In genomic region chr5:62259699-62260220, GRCh38 we compare ENCODE assay signal across 24 cellular contexts. TPM values are rescaled to one million over a fixed set of nuclear protein-coding genes. Genes with fewer than 3 reads are reported as not detected.
DNase-seq lines count a peak whose midpoint lies in the region; ATAC-seq and TF ChIP-seq lines count a peak whose summit lies in the region.
"Had no signal": no experiment of that assay in that cellular context is flagged by ENCODE, and none has a peak within 500 bp of the region (broad histone marks: within the 10 kb centered on the region; RNA-seq: fewer than 3 reads in every experiment).

No MANE protein-coding gene starts in this region.

- no peak overlapping the region for H3K23ac ChIP-seq in neuronal stem cell (ENCODE audit: low read depth, low read length, poor library complexity)

- POLR2A ChIA-PET in HEK293 (lab: Yijun Ruan, JAX), result no interaction called here
- POLR2A ChIA-PET in T-cell (lab: Charles Lee), result interaction anchor here in 1 of 2 donors (0.5 kb wide), 1 partner anchor 80 kb away, joined by 5 read pairs; no protein-coding TSS in a partner anchor

- no peak overlapping the region for H3K14ac ChIP-seq in neuronal stem cell (ENCODE audit: low read length)

- TF ChIP-seq CTCF in HEK293 (tag by site-specific recombination; IDR thresholded peaks at IDR 0.05) (no peak), left lung (IDR thresholded peaks at IDR 0.05) (no peak)

- H3K4me1 Mint-ChIP-seq in activated T-helper 17 cell treated with anti-CD3 and anti-CD28 coated beads, Interleukin-2, amount 50 U/mL, for 72 hours, result peaks cover 44% of the 10 kb centered on the region
- H3K4me1 Mint-ChIP-seq in T-cell, result peaks cover 60 to 66% (median 62%) of the 10 kb centered on the region in 3 donors

- H3K27me3 Mint-ChIP-seq in activated T-helper 17 cell treated with anti-CD3 and anti-CD28 coated beads, Interleukin-2, amount 50 U/mL, for 72 hours, result peaks cover 3% of the 10 kb centered on the region
- H3K27me3 Mint-ChIP-seq in T-cell, result no peaks in the 10 kb centered on the region

- no peaks in the 10 kb centered on the region for H3K36me3 ChIP-seq in BLaER1
- H3K36me3 ChIP-seq in HEK293 (ENCODE audit: control insufficient read depth in 2 of 2, insufficient read depth in 1 of 2, low read length in 2 of 2), result no peaks in the 10 kb centered on the region
- H3K36me3 ChIP-seq in left lung, result no peaks in the 10 kb centered on the region
- no peaks in the 10 kb centered on the region for H3K36me3 ChIP-seq in neuronal stem cell (replicated peaks in 1 of 2; ENCODE audit: control insufficient read depth in 2 of 2, insufficient read depth in 2 of 2, low read length in 2 of 2)
- H3K36me3 ChIP-seq: left ventricle myocardium inferior, thyroid gland had no signal

- H3K27ac ChIP-seq in BLaER1, result peak overlapping the region; percentile 86; the same call in 1 of the 2 replicates
- no peak overlapping the region for H3K27ac ChIP-seq in HEK293 (ENCODE audit: extremely low read depth, low read depth, low read length)
- H3K27ac ChIP-seq in left lung, result no peak overlapping the region
- H3K27ac ChIP-seq in neuronal stem cell (replicated peaks; ENCODE audit: low read length), result no peak overlapping the region
- H3K27ac ChIP-seq: foreskin keratinocyte, left ventricle myocardium inferior, thyroid gland, VCaP had no signal

- H2AFZ ChIP-seq in neuronal stem cell (ENCODE audit: low read length), result no peak overlapping the region

- peak overlapping the region; percentile 59 for H3K4me2 ChIP-seq in BLaER1
- H3K4me2 ChIP-seq in neuronal stem cell (ENCODE audit: insufficient read depth, low read length, poor library complexity, severe bottlenecking), result no peak overlapping the region
- H3K4me2 ChIP-seq: smooth muscle cell had no signal

- no peaks in the 10 kb centered on the region for H3K27me3 ChIP-seq in BLaER1
- H3K27me3 ChIP-seq in left lung, result no peaks in the 10 kb centered on the region
- no peaks in the 10 kb centered on the region for H3K27me3 ChIP-seq in neuronal stem cell (ENCODE audit: control insufficient read depth in 3 of 3, insufficient read depth in 3 of 3, low read depth in 1 of 3, low read length in 3 of 3)
- H3K27me3 ChIP-seq: thyroid gland had no signal

- no peak overlapping the region for H2BK15ac ChIP-seq in neuronal stem cell (ENCODE audit: low read length)

- no peaks in the 10 kb centered on the region for H3K36me3 Mint-ChIP-seq in activated T-helper 17 cell treated with anti-CD3 and anti-CD28 coated beads, Interleukin-2, amount 50 U/mL, for 72 hours (ENCODE audit: low read depth)
- no peaks in the 10 kb centered on the region for H3K36me3 Mint-ChIP-seq in T-cell

- no peak overlapping the region for H2BK12ac ChIP-seq in neuronal stem cell (ENCODE audit: low read length)

- CTCF ChIA-PET in HEK293 (lab: Yijun Ruan, JAX) (interaction anchor here (1.3 kb wide), 1 partner anchor 32 kb away, joined by 3 read pairs; no protein-coding TSS in a partner anchor), T-cell (lab: Charles Lee) (interaction anchor here in 1 of 2 donors (0.6 to 0.7 kb wide), 2 partner anchors 75 to 184 kb away, joined by 3 read pairs; no protein-coding TSS in a partner anchor)

- H3K18ac ChIP-seq in neuronal stem cell (ENCODE audit: low read length), result no peak overlapping the region

- H4K91ac ChIP-seq in neuronal stem cell (ENCODE audit: low read depth, low read length, poor library complexity), result no peak overlapping the region

- H3K79me1 ChIP-seq in neuronal stem cell (ENCODE audit: low read depth, low read length), result no peaks in the 10 kb centered on the region

- H3K9me3 Mint-ChIP-seq in activated T-helper 17 cell treated with anti-CD3 and anti-CD28 coated beads, Interleukin-2, amount 50 U/mL, for 72 hours, result peaks cover 11% of the 10 kb centered on the region
- peaks cover 0 to 4% (median 0%) of the 10 kb centered on the region in 3 donors for H3K9me3 Mint-ChIP-seq in T-cell

- no peak overlapping the region for H3K27ac Mint-ChIP-seq in activated T-helper 17 cell treated with anti-CD3 and anti-CD28 coated beads, Interleukin-2, amount 50 U/mL, for 72 hours
- no peak overlapping the region for H3K27ac Mint-ChIP-seq in T-cell

- H3K9me3 ChIP-seq in BLaER1 (no peaks in the 10 kb centered on the region), HEK293 (ENCODE audit: control insufficient read depth, insufficient read depth, low read depth, low read length) (no peaks in the 10 kb centered on the region), left lung (no peaks in the 10 kb centered on the region), neuronal stem cell (replicated peaks in 1 of 2; ENCODE audit: control insufficient read depth in 2 of 2, insufficient read depth in 1 of 2, low read depth in 1 of 2, low read length in 2 of 2) (no peaks in the 10 kb centered on the region)
- H3K9me3 ChIP-seq: left ventricle myocardium inferior, thyroid gland had no signal

- H3K4ac ChIP-seq in neuronal stem cell (ENCODE audit: low read length), result no peak overlapping the region

- H3K4me3 ChIP-seq in BLaER1 (no peak overlapping the region), HEK293 (ENCODE audit: low read depth, low read length) (no peak overlapping the region), left lung (no peak overlapping the region), neuronal stem cell (ENCODE audit: low read length in 2 of 2) (no peak overlapping the region)
- H3K4me3 ChIP-seq: left ventricle myocardium inferior, smooth muscle cell, thyroid gland had no signal

- H3K4me3 Mint-ChIP-seq in activated T-helper 17 cell treated with anti-CD3 and anti-CD28 coated beads, Interleukin-2, amount 50 U/mL, for 72 hours, result peak overlapping the region; percentile 56
- H3K4me3 Mint-ChIP-seq in T-cell, result peak overlapping the region in 1 of 3 donors; percentile 44

- H3K4me1 ChIP-seq in BLaER1 (peaks cover 61% of the 10 kb centered on the region), HEK293 (ENCODE audit: control insufficient read depth, insufficient read depth, low read length) (no peaks in the 10 kb centered on the region), left lung (no peaks in the 10 kb centered on the region), neuronal stem cell (ENCODE audit: control insufficient read depth in 2 of 2, insufficient read depth in 1 of 2, low read depth in 1 of 2, low read length in 2 of 2) (peaks cover 0 to 3% of the 10 kb centered on the region in 2 donors)
- H3K4me1 ChIP-seq: thyroid gland had no signal

- H3K9ac ChIP-seq in BLaER1, result no peak overlapping the region
- H3K9ac ChIP-seq in neuronal stem cell (ENCODE audit: low read depth, low read length, poor library complexity), result no peak overlapping the region

- no peak overlapping the region for H2BK5ac ChIP-seq in neuronal stem cell (ENCODE audit: low read length)

- WGBS in neuronal stem cell (ENCODE audit: extremely low coverage in 2 of 2, insufficient read length in 2 of 2, insufficient replicate concordance in 1 of 2), 2 donors, result no CpG with 5 or more reads among the region's 1 CpG

- no peak overlapping the region for H4K8ac ChIP-seq in neuronal stem cell (ENCODE audit: low read depth, low read length)

- ATAC-seq in activated T-helper 17 cell treated with anti-CD3 and anti-CD28 coated beads, Interleukin-2, amount 50 U/mL, for 72 hours (replicated peaks), result no peak
- ATAC-seq in left lung, result peak; percentile 46
- ATAC-seq in T-cell (replicated peaks in 1 of 4), result no peak
- ATAC-seq: foreskin keratinocyte had no signal

- no peaks in the 10 kb centered on the region for H4K20me1 ChIP-seq in BLaER1

- intact Hi-C loops in left lung (cut with DNase I), result no loop called here

- DNase-seq in left lung (no peak), T-cell (no peak), NCI-H748 treated with DMSO at 0.1 percent for 48 hours (lab: John Stamatoyannopoulos, UW) (no peak), neuronal stem cell (ENCODE audit: low spot score) (no peak), Kasumi-1 (lab: John Stamatoyannopoulos, UW) (no peak)
- DNase-seq: activated gamma-delta T cell; amniotic stem cell; cortex of kidney; DMS79 treated with DMSO at 0.1 percent for 48 hours; foreskin keratinocyte; HCEC 1CT; KBM-7; left ventricle myocardium inferior; NCI-H2029; NCI-H446; stimulated activated CD4-positive, alpha-beta T cell treated with anti-CD3 and anti-CD28 coated beads, Interleukin-2, amount 100 ng/mL, for 48 hours; stimulated activated naive CD4-positive, alpha-beta T cell; T-helper 2 cell; thyroid gland had no signal

- H2BK120ac ChIP-seq in neuronal stem cell (ENCODE audit: low read depth, low read length), result no peak overlapping the region

- no peak overlapping the region for H2AK5ac ChIP-seq in neuronal stem cell (ENCODE audit: low read depth, low read length)

TF ChIP-seq in HEK293, 187 proteins besides CTCF, POLR2A, EP300 and RAD21:
- TF ChIP-seq ZNF560 (tag by site-specific recombination; IDR thresholded peaks at IDR 0.05; ENCODE audit: borderline replicate concordance) (no peak), ZIC2 (tag by site-specific recombination; IDR thresholded peaks at IDR 0.05) (peak; percentile 95)

RNA-seq across cellular contexts. Expression of gene KIF2A, which starts 46.2 kb away (rescaled TPM):
- 100 to 1,000 TPM; 243 to 283 TPM for total RNA-seq in activated T-helper 17 cell treated with anti-CD3 and anti-CD28 coated beads, Interleukin-2, amount 50 U/mL, for 72 hours
- total RNA-seq in left lung (10 to 100 TPM; 26.3 to 28.1 TPM), T-cell (100 to 1,000 TPM in 4 of 5 donors, 10 to 100 TPM in 1; 99.8 to 122 (median 107) TPM)
- polyA plus RNA-seq in neuronal stem cell (2013, experiment 1 of 2), result 70.1 TPM
- 70.2 TPM for polyA plus RNA-seq in neuronal stem cell (2013, experiment 2 of 2)
